16 cellular contexts compared by ENCODE assay signal in genomic region chr3:122727279-122727678, GRCh38.
"Had no signal": no experiment of that assay in that cellular context is flagged by ENCODE, and none has a peak within 500 bp of the region (broad histone marks: within the 10 kb centered on the region; RNA-seq: fewer than 3 reads in every experiment).

No MANE protein-coding gene starts in this region.

- H3K4me3 ChIP-seq: gastroesophageal sphincter, heart left ventricle had no signal

- H3K9me3 ChIP-seq: gastroesophageal sphincter, heart left ventricle had no signal

- H3K27me3 ChIP-seq: gastroesophageal sphincter, heart left ventricle had no signal

- H3K4me1 ChIP-seq: gastroesophageal sphincter, heart left ventricle, parathyroid adenoma had no signal

- ATAC-seq: esophagus mucosa, gastroesophageal sphincter, heart left ventricle, left ventricle myocardium superior, natural killer cell had no signal

- FAIRE-seq: bronchial epithelial cell had no signal

- H2AFZ ChIP-seq: parathyroid adenoma had no signal

- H3K9ac ChIP-seq: parathyroid adenoma had no signal

- H3K79me2 ChIP-seq: parathyroid adenoma had no signal

- DNase-seq: activated CD4-positive, alpha-beta T cell treated with anti-CD3 and anti-CD28 coated beads for 1 hour; activated gamma-delta T cell; effector CD4-positive, alpha-beta T cell; kidney; left ventricle myocardium superior; natural killer cell; stimulated activated CD4-positive, alpha-beta T cell treated with anti-CD3 and anti-CD28 coated beads, Interleukin-12 subunit alpha, Interleukin-12 subunit beta, amount 100 ng/mL, for 4 hours; stimulated activated CD4-positive, alpha-beta T cell treated with anti-CD3 and anti-CD28 coated beads, Interleukin-1b, Interleukin-23, amount 100 ng/mL, for 48 hours; T1000; trophoblast cell had no signal

- H3K27ac ChIP-seq: gastroesophageal sphincter, heart left ventricle, parathyroid adenoma, VCaP had no signal
